ENCODE assay signal across 2 cellular contexts in the genomic region with DNA sequence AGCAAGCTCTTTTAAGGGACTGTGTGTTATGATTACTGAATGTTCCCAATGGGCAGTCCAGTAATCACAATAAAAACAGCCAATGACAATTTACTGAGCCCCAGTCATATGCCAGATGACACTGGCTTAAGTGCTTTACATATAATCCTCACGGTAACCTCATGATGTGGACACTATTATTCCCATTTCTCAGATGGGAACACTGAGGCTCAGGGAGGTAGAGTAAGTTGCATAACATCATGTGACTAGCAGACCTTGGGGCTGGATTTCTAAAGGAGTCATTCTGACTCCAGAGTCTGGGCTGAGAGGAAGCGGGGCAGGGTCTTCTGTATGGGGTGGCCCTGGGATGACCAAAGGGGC.
TF ChIP-seq lines count a peak whose summit lies in the region.

No MANE protein-coding gene starts in this region.

TF ChIP-seq in HepG2, 621 proteins besides CTCF, POLR2A, EP300 and RAD21:
- TF ChIP-seq, protein P1, sequence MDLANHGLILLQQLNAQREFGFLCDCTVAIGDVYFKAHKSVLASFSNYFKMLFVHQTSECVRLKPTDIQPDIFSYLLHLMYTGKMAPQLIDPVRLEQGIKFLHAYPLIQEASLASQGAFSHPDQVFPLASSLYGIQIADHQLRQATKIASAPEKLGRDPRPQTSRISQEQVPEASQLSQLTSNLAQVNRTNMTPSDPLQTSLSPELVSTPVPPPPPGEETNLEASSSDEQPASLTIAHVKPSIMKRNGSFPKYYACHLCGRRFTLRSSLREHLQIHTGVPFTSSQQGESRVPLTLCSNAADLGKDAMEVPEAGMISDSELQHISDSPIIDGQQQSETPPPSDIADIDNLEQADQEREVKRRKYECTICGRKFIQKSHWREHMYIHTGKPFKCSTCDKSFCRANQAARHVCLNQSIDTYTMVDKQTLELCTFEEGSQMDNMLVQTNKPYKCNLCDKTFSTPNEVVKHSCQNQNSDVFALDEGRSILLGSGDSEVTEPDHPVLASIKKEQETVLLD (CRISPR knock-in tag; IDR thresholded peaks at IDR 0.05; ENCODE audit: low read depth), result no peak
- TF ChIP-seq ATAD3A (CRISPR knock-in tag; IDR thresholded peaks at IDR 0.05), result no peak
- no peak for TF ChIP-seq ZNF256 (CRISPR knock-in tag; conservative IDR thresholded peaks at IDR 0.05)
- TF ChIP-seq CSRNP2 (CRISPR knock-in tag; conservative IDR thresholded peaks at IDR 0.05; ENCODE audit: low read depth), result no peak
- peak; percentile 82 for TF ChIP-seq ZNF629 (CRISPR knock-in tag; conservative IDR thresholded peaks at IDR 0.05)
- TF ChIP-seq, protein P2, sequence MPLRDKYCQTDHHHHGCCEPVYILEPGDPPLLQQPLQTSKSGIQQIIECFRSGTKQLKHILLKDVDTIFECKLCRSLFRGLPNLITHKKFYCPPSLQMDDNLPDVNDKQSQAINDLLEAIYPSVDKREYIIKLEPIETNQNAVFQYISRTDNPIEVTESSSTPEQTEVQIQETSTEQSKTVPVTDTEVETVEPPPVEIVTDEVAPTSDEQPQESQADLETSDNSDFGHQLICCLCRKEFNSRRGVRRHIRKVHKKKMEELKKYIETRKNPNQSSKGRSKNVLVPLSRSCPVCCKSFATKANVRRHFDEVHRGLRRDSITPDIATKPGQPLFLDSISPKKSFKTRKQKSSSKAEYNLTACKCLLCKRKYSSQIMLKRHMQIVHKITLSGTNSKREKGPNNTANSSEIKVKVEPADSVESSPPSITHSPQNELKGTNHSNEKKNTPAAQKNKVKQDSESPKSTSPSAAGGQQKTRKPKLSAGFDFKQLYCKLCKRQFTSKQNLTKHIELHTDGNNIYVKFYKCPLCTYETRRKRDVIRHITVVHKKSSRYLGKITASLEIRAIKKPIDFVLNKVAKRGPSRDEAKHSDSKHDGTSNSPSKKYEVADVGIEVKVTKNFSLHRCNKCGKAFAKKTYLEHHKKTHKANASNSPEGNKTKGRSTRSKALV (CRISPR knock-in tag; IDR thresholded peaks at IDR 0.05), result no peak

TF ChIP-seq in H1, 55 proteins besides CTCF, POLR2A, EP300 and RAD21:
- TF ChIP-seq TAF7 (optimal IDR thresholded peaks at IDR 0.05; ENCODE audit: borderline replicate concordance, low read depth, low read length) (no peak), EGR1 (IDR thresholded peaks at IDR 0.05; ENCODE audit: borderline replicate concordance, low read depth, low read length) (no peak), HDAC2 (IDR thresholded peaks at IDR 0.05; ENCODE audit: borderline replicate concordance in 1 of 2, low read depth in 2 of 2, low read length in 2 of 2) (0 out of 4 replicates have a peak, but pooled peaks of 1 of the 2 experiments have one; percentile 63), KDM1A (IDR thresholded peaks at IDR 0.05; ENCODE audit: borderline replicate concordance, low read length) (peak; percentile 83; the same call in 1 of the 2 replicates), SIN3A (conservative IDR thresholded peaks at IDR 0.05 in 1 of 2, IDR thresholded peaks at IDR 0.05 in 1 of 2; ENCODE audit: low read depth in 1 of 2, low read length in 2 of 2) (no peak)
